Comparison of ENCODE assay signal across 1 cellular context in genomic region chr5:141923443-141924313, GRCh38.
TF ChIP-seq lines count a peak whose summit lies in the region.

Gene DELE1 (plus strand): TSS chr5:141923871. CDS start chr5:141923942, 71 bp downstream.

TF ChIP-seq in HepG2, 621 proteins besides CTCF, POLR2A, EP300 and RAD21 (continued from another document and continues in another):
- no peak for TF ChIP-seq ZBTB39 (CRISPR knock-in tag; IDR thresholded peaks at IDR 0.05)
- no peak; the same call in 1 of the 2 replicates for TF ChIP-seq IRF1 (CRISPR knock-in tag; IDR thresholded peaks at IDR 0.05; ENCODE audit: low read depth)
- TF ChIP-seq KDM6A (CRISPR knock-in tag; IDR thresholded peaks at IDR 0.05; ENCODE audit: low read depth), result no peak
- TF ChIP-seq GABPB1 (CRISPR knock-in tag; IDR thresholded peaks at IDR 0.05), result peak; percentile 97
- TF ChIP-seq SYNCRIP (IDR thresholded peaks at IDR 0.05; ENCODE audit: insufficient read depth, low read depth, low read length), result no peak
- peak; percentile 92 for TF ChIP-seq ELF1 (CRISPR knock-in tag; IDR thresholded peaks at IDR 0.05)
- TF ChIP-seq MBNL3 (CRISPR knock-in tag; conservative IDR thresholded peaks at IDR 0.05), result no peak
- peak; percentile 82 for TF ChIP-seq SP5 (CRISPR knock-in tag; IDR thresholded peaks at IDR 0.05; ENCODE audit: borderline replicate concordance, low read depth)
- peak; percentile 94 for TF ChIP-seq PHF20 (CRISPR knock-in tag; IDR thresholded peaks at IDR 0.05)
- no peak for TF ChIP-seq ZSCAN9 (CRISPR knock-in tag; IDR thresholded peaks at IDR 0.05; ENCODE audit: borderline replicate concordance)
- TF ChIP-seq ZNF749 (CRISPR knock-in tag; IDR thresholded peaks at IDR 0.05; ENCODE audit: borderline replicate concordance), result peak; percentile 77; the same call in 1 of the 2 replicates
- TF ChIP-seq NR3C1 (CRISPR knock-in tag; IDR thresholded peaks at IDR 0.05), result no peak
- no peak for TF ChIP-seq ZNF33A (CRISPR knock-in tag; IDR thresholded peaks at IDR 0.05; ENCODE audit: borderline replicate concordance)
- TF ChIP-seq GABPA (IDR thresholded peaks at IDR 0.05; ENCODE audit: low read depth, low read length), result peak; percentile 94
- peak; percentile 96 for TF ChIP-seq GABPA (CRISPR knock-in tag; IDR thresholded peaks at IDR 0.05; ENCODE audit: low read depth)
- TF ChIP-seq ZNF576 (CRISPR knock-in tag; IDR thresholded peaks at IDR 0.05), result peak; percentile 37; the same call in 1 of the 2 replicates
- no peak for TF ChIP-seq ZNF460 (CRISPR knock-in tag; IDR thresholded peaks at IDR 0.05; ENCODE audit: borderline replicate concordance)
- no peak for TF ChIP-seq PCBP1 (IDR thresholded peaks at IDR 0.05; ENCODE audit: borderline replicate concordance, low read depth, low read length)
- TF ChIP-seq ZNF337 (CRISPR knock-in tag; IDR thresholded peaks at IDR 0.05; ENCODE audit: borderline replicate concordance, low read depth), result peak; percentile 84
- TF ChIP-seq ZNF180 (CRISPR knock-in tag; IDR thresholded peaks at IDR 0.05; ENCODE audit: borderline replicate concordance, low read depth), result no peak
- TF ChIP-seq GLMP (CRISPR knock-in tag; IDR thresholded peaks at IDR 0.05; ENCODE audit: borderline replicate concordance), result no peak
- TF ChIP-seq AHDC1 (CRISPR knock-in tag; IDR thresholded peaks at IDR 0.05; ENCODE audit: borderline replicate concordance), result no peak
- peak; percentile 74; the same call in 1 of the 2 replicates for TF ChIP-seq ZSCAN31 (CRISPR knock-in tag; IDR thresholded peaks at IDR 0.05; ENCODE audit: low read depth)
- TF ChIP-seq KLF12 (CRISPR knock-in tag; IDR thresholded peaks at IDR 0.05; ENCODE audit: borderline replicate concordance), result no peak
- TF ChIP-seq SIN3B (IDR thresholded peaks at IDR 0.05; ENCODE audit: low read length), result no peak
- TF ChIP-seq ZNF737 (CRISPR knock-in tag; IDR thresholded peaks at IDR 0.05; ENCODE audit: borderline replicate concordance), result no peak
- TF ChIP-seq ZBTB44 (CRISPR knock-in tag; IDR thresholded peaks at IDR 0.05), result no peak
- TF ChIP-seq NCOA1 (CRISPR knock-in tag; IDR thresholded peaks at IDR 0.05), result no peak
- TF ChIP-seq KAT2B (IDR thresholded peaks at IDR 0.05; ENCODE audit: borderline replicate concordance, low read depth, low read length), result no peak
- TF ChIP-seq ZFX (CRISPR knock-in tag; IDR thresholded peaks at IDR 0.05; ENCODE audit: low read depth), result peak; percentile 99
- TF ChIP-seq ZKSCAN1 (IDR thresholded peaks at IDR 0.05; ENCODE audit: low read length), result no peak
- no peak for TF ChIP-seq FOSL1 (CRISPR knock-in tag; IDR thresholded peaks at IDR 0.05; ENCODE audit: borderline replicate concordance)
- no peak for TF ChIP-seq BHLHE40 (IDR thresholded peaks at IDR 0.05; ENCODE audit: low read length)
- peak; percentile 53; the same call in 1 of the 2 replicates for TF ChIP-seq ZNF3 (CRISPR knock-in tag; IDR thresholded peaks at IDR 0.05)
- peak; percentile 88; the same call in 1 of the 2 replicates for TF ChIP-seq ZFP91 (CRISPR knock-in tag; IDR thresholded peaks at IDR 0.05; ENCODE audit: borderline replicate concordance)
- no peak for TF ChIP-seq ATM (IDR thresholded peaks at IDR 0.05; ENCODE audit: borderline replicate concordance)
- peak; percentile 88 for TF ChIP-seq DR1 (CRISPR knock-in tag; IDR thresholded peaks at IDR 0.05)
- TF ChIP-seq ZNF430 (CRISPR knock-in tag; IDR thresholded peaks at IDR 0.05), result peak; percentile 94
- no peak for TF ChIP-seq ONECUT2 (CRISPR knock-in tag; IDR thresholded peaks at IDR 0.05)
- TF ChIP-seq XRCC5 (optimal IDR thresholded peaks at IDR 0.05; ENCODE audit: low read length), result peak; percentile 77
- 0 out of 2 replicates have a peak, but pooled peaks have one; percentile 36 for TF ChIP-seq IRX3 (CRISPR knock-in tag; IDR thresholded peaks at IDR 0.05; ENCODE audit: borderline replicate concordance, low read depth)
- no peak for TF ChIP-seq SNRNP70 (IDR thresholded peaks at IDR 0.05; ENCODE audit: low read depth, low read length)
- TF ChIP-seq TGIF2 (CRISPR knock-in tag; IDR thresholded peaks at IDR 0.05), result 0 out of 2 replicates have a peak, but pooled peaks have one; percentile 10
- no peak; the same call in 1 of the 2 replicates for TF ChIP-seq ZNF660 (CRISPR knock-in tag; IDR thresholded peaks at IDR 0.05; ENCODE audit: borderline replicate concordance, low read depth)
- TF ChIP-seq ZNF17 (CRISPR knock-in tag; IDR thresholded peaks at IDR 0.05), result no peak
- no peak for TF ChIP-seq RFX3 (CRISPR knock-in tag; IDR thresholded peaks at IDR 0.05)
- TF ChIP-seq PAWR (CRISPR knock-in tag; IDR thresholded peaks at IDR 0.05; ENCODE audit: borderline replicate concordance), result 0 out of 2 replicates have a peak, but pooled peaks have one; percentile 88
- no peak for TF ChIP-seq TAF15 (IDR thresholded peaks at IDR 0.05; ENCODE audit: low read depth, low read length, poor library complexity, severe bottlenecking)
- TF ChIP-seq ZNF710 (CRISPR knock-in tag; IDR thresholded peaks at IDR 0.05; ENCODE audit: borderline replicate concordance), result peak; percentile 36; the same call in 1 of the 2 replicates
- no peak for TF ChIP-seq MLLT10 (CRISPR knock-in tag; IDR thresholded peaks at IDR 0.05)
- no peak for TF ChIP-seq TBP (CRISPR knock-in tag; IDR thresholded peaks at IDR 0.05)
- TF ChIP-seq HNRNPH1 (optimal IDR thresholded peaks at IDR 0.05; ENCODE audit: low read depth, low read length), result peak; percentile 63
- no peak for TF ChIP-seq MAFF (IDR thresholded peaks at IDR 0.05; ENCODE audit: low read depth, low read length)
- peak; percentile 94; the same call in 1 of the 2 replicates for TF ChIP-seq EED (CRISPR knock-in tag; IDR thresholded peaks at IDR 0.05)
- no peak for TF ChIP-seq ZNF724P (CRISPR knock-in tag; IDR thresholded peaks at IDR 0.05; ENCODE audit: borderline replicate concordance)
- TF ChIP-seq SMC3 (IDR thresholded peaks at IDR 0.05; ENCODE audit: low read length), result no peak
- TF ChIP-seq TP53 (CRISPR knock-in tag; conservative IDR thresholded peaks at IDR 0.05), result no peak
- TF ChIP-seq NFKBIZ (CRISPR knock-in tag; IDR thresholded peaks at IDR 0.05), result no peak
- peak; percentile 94 for TF ChIP-seq SMYD3 (CRISPR knock-in tag; IDR thresholded peaks at IDR 0.05)
- TF ChIP-seq STAG1 (CRISPR knock-in tag; IDR thresholded peaks at IDR 0.05), result no peak
- peak; percentile 75 for TF ChIP-seq HDAC1 (CRISPR knock-in tag; IDR thresholded peaks at IDR 0.05)
